In the genomic region with DNA sequence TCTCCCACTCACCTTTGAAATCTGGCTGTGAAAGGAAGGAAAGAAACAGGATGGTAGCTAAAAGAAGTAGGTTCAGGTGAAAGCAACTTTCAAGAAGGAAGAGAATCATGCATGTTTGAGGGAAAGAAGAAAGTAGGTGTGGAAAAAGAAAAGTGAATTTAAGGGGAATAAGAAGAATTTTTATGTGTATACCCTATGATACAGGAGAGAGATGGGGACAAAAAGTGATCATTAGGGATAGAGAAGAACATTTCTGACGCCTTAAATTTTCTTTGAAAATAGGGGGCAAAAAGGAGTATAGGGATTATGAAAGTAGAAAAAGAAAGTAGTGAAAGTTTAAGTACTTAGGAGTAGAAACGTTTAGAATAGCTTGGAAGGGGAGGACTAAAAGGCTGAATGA, we compare ENCODE assay signal across 26 cellular contexts. TPM values are rescaled to one million over a fixed set of nuclear protein-coding genes. Genes with fewer than 3 reads are reported as not detected.
"Had no signal": no experiment of that assay in that cellular context is flagged by ENCODE, and none has a peak within 500 bp of the region (broad histone marks: within the 10 kb centered on the region; RNA-seq: fewer than 3 reads in every experiment).

No MANE protein-coding gene starts in this region.

- H3K9me3 ChIP-seq: ascending aorta, Peyer's patch, SJCRH30 had no signal

- ATAC-seq: SK-N-SH treated with all-trans-retinoic acid at 6 μM for 48 hours had no signal

- H3K4me3 Mint-ChIP-seq: activated B cell treated with CpG ODN at 0.5 μM for 24 hours; activated naive CD4-positive, alpha-beta T cell treated with anti-CD3 and anti-CD28 coated beads for 36 hours; activated naive CD8-positive, alpha-beta T cell treated with anti-CD3 and anti-CD28 coated beads, Interleukin-2, amount 10 ng/mL, durations not matched to agents 7 days and 5 days; brain; central memory CD8-positive, alpha-beta T cell; T-helper 1 cell treated with Interleukin-12 subunit alpha and Interleukin-12 subunit beta and Interleukin-4 antibody, amounts not matched to agents 30 μg/mL and 1 μg/mL, for 36 hours had no signal

- H3K27me3 ChIP-seq: ascending aorta, Peyer's patch, SJCRH30 had no signal

- H3K27ac ChIP-seq: ascending aorta, Peyer's patch, RWPE1, SJCRH30 had no signal

- H3K4me1 ChIP-seq: ascending aorta, Peyer's patch, SJCRH30 had no signal

- H3K4me3 ChIP-seq: ascending aorta, Peyer's patch, SJCRH30 had no signal

- DNase-seq: activated B cell treated with CpG ODN at 0.5 μM for 24 hours; activated CD4-positive, alpha-beta T cell treated with anti-CD3 and anti-CD28 coated beads, Interleukin-2, amount 50 U/mL, for 48 hours; activated gamma-delta T cell; activated naive CD4-positive, alpha-beta T cell treated with anti-CD3 and anti-CD28 coated beads for 36 hours; activated naive CD8-positive, alpha-beta T cell treated with anti-CD3 and anti-CD28 coated beads, Interleukin-2, amount 10 ng/mL, durations not matched to agents 7 days and 5 days; cortex of kidney; Kasumi-1; KBM-7; NCI-H1105 treated with DMSO at 0.1 percent for 48 hours; NCI-H1436 treated with DMSO at 0.1 percent for 48 hours; NCI-H187; NCI-H2081; NCI-H510A treated with DMSO at 0.1 percent for 48 hours; NCI-H69; Peyer's patch; Right ventricle myocardium superior; SJCRH30; SW 1271; T1000 had no signal

- H3K27me3 Mint-ChIP-seq: activated B cell treated with CpG ODN at 0.5 μM for 24 hours; activated naive CD8-positive, alpha-beta T cell treated with anti-CD3 and anti-CD28 coated beads, Interleukin-2, amount 10 ng/mL, durations not matched to agents 7 days and 5 days; brain; central memory CD8-positive, alpha-beta T cell had no signal

- H3K27ac Mint-ChIP-seq: activated B cell treated with CpG ODN at 0.5 μM for 24 hours; activated naive CD4-positive, alpha-beta T cell treated with anti-CD3 and anti-CD28 coated beads for 36 hours; activated naive CD8-positive, alpha-beta T cell treated with anti-CD3 and anti-CD28 coated beads, Interleukin-2, amount 10 ng/mL, durations not matched to agents 7 days and 5 days; brain; T-helper 1 cell treated with Interleukin-12 subunit alpha and Interleukin-12 subunit beta and Interleukin-4 antibody, amounts not matched to agents 30 μg/mL and 1 μg/mL, for 36 hours had no signal

- H3K4me1 Mint-ChIP-seq: activated B cell treated with CpG ODN at 0.5 μM for 24 hours; activated naive CD8-positive, alpha-beta T cell treated with anti-CD3 and anti-CD28 coated beads, Interleukin-2, amount 10 ng/mL, durations not matched to agents 7 days and 5 days; brain; central memory CD8-positive, alpha-beta T cell had no signal

- H3K9me3 Mint-ChIP-seq: activated naive CD4-positive, alpha-beta T cell treated with anti-CD3 and anti-CD28 coated beads for 36 hours; central memory CD8-positive, alpha-beta T cell; T-helper 1 cell treated with Interleukin-12 subunit alpha and Interleukin-12 subunit beta and Interleukin-4 antibody, amounts not matched to agents 30 μg/mL and 1 μg/mL, for 36 hours had no signal

RNA-seq across cellular contexts. Expression of a gene that starts 51.6 kb away (rescaled TPM):
- total RNA-seq: activated B cell treated with CpG ODN at 0.5 μM for 24 hours; activated CD8-positive, alpha-beta memory T cell treated with anti-CD3 and anti-CD28 coated beads for 36 hours; activated naive CD4-positive, alpha-beta T cell treated with anti-CD3 and anti-CD28 coated beads for 36 hours; activated naive CD8-positive, alpha-beta T cell treated with anti-CD3 and anti-CD28 coated beads, Interleukin-2, amount 10 ng/mL, durations not matched to agents 7 days and 5 days; ascending aorta; Right ventricle myocardium superior had no signal
